ENCODE assay signal across 16 cellular contexts in genomic region chr6:5937516-5937915, GRCh38.
"Had no signal": no experiment of that assay in that cellular context is flagged by ENCODE, and none has a peak within 500 bp of the region (broad histone marks: within the 10 kb centered on the region; RNA-seq: fewer than 3 reads in every experiment).

No MANE protein-coding gene starts in this region.

- H3K4me3 ChIP-seq: coronary artery, gastrocnemius medialis, heart right ventricle, left lung, skin epidermis, transverse colon, vagina had no signal

- H3K27me3 ChIP-seq: brain microvascular endothelial cell, vagina had no signal

- H3K36me3 ChIP-seq: brain microvascular endothelial cell, gastrocnemius medialis, heart right ventricle, left lung, transverse colon, vagina, WERI-Rb-1 had no signal

- ATAC-seq: activated CD8-positive, alpha-beta memory T cell treated with anti-CD3 and anti-CD28 coated beads, Interleukin-2, amount 10 ng/mL, durations not matched to agents 7 days and 5 days; gastrocnemius medialis; heart right ventricle; left lung had no signal

- H3K27ac ChIP-seq: brain microvascular endothelial cell, coronary artery, gastrocnemius medialis, heart right ventricle, left lung, skin epidermis, transverse colon, vagina, WERI-Rb-1 had no signal

- H3K9me3 ChIP-seq: gastrocnemius medialis, transverse colon, vagina had no signal

- DNase-seq: activated CD4-positive, alpha-beta memory T cell treated with anti-CD3 and anti-CD28 coated beads for 36 hours; activated CD8-positive, alpha-beta memory T cell treated with anti-CD3 and anti-CD28 coated beads, Interleukin-2, amount 10 ng/mL, durations not matched to agents 7 days and 5 days; activated naive CD4-positive, alpha-beta T cell treated with anti-CD3 and anti-CD28 coated beads for 36 hours; activated T-cell treated with anti-CD3 and anti-CD28 coated beads, Interleukin-2, amount 50 U/mL, for 1 hour; brain microvascular endothelial cell; central memory CD4-positive, alpha-beta T cell; erythroblast; gastrocnemius medialis; heart right ventricle; left lung; T-helper 2 cell; transverse colon; WERI-Rb-1 had no signal

- H3K4me1 ChIP-seq: gastrocnemius medialis, left lung, transverse colon had no signal
